In the genomic region with DNA sequence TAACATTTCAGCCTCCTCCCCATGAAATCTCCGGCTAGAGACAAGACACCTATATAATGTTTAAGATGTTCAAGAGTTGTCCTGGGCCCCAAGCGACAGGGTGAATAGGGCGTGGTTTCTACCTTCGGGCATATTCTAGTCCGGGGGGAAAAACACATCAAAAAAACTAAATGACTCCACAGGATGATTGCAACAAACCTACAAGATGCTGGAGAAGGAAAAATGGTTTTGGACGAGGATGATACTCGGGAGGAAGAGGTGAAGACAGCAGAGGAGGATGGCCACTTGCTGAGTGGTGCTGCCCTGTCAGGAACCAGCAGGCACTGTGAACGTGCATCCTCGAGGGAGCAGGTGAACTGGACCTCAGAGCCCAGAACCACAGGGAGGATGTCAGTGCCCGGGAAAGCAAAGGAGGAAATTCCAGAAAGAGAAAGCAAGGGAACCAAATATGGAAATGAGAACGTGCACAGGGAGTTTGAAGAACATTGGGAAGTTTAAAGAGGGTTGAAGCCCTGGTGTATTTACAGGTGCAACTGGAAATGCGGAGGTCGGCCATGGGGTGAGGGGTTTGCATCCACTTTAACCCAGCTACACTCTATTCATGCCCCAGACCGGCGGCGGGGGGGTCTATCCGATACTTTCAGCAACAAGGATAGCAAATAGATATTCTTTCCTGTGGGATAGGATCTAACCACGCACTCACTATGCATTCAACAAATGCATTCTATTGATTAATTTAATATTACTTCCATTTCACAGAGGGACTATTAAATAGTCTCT, we compare ENCODE assay signal across 19 cellular contexts. TPM values are rescaled to one million over a fixed set of nuclear protein-coding genes. Genes with fewer than 3 reads are reported as not detected.
DNase-seq lines count a peak whose midpoint lies in the region; ATAC-seq and TF ChIP-seq lines count a peak whose summit lies in the region.
"Had no signal": no experiment of that assay in that cellular context is flagged by ENCODE, and none has a peak within 500 bp of the region (broad histone marks: within the 10 kb centered on the region; RNA-seq: fewer than 3 reads in every experiment).

No MANE protein-coding gene starts in this region.

- H3K27ac Mint-ChIP-seq in stimulated activated naive B cell treated with anti-CD40 and anti-IgM and Interleukin-4, amounts not matched to agents 10 μg/mL and 1 μg/mL and 100 μg/mL, for 72 hours: no peak overlapping the region
- H3K27ac Mint-ChIP-seq: endodermal cell had no signal

- no peak overlapping the region for H3K4me3 ChIP-seq in left ventricle myocardium inferior
- no peak overlapping the region for H3K4me3 ChIP-seq in right cardiac atrium (ENCODE audit: low read length)
- no peak overlapping the region for H3K4me3 ChIP-seq in gastrocnemius medialis
- H3K4me3 ChIP-seq: heart left ventricle, mucosa of descending colon had no signal

- peaks cover 2 to 4% of the 10 kb centered on the region in 2 donors for H3K4me1 Mint-ChIP-seq in stimulated activated naive B cell treated with anti-CD40 and anti-IgM and Interleukin-4, amounts not matched to agents 10 μg/mL and 1 μg/mL and 100 μg/mL, for 72 hours

- ATAC-seq in right cardiac atrium (no peak), gastrocnemius medialis (no peak)
- no peak for ATAC-seq in stimulated activated naive B cell treated with anti-CD40 and anti-IgM and Interleukin-4, amounts not matched to agents 10 μg/mL and 1 μg/mL and 100 μg/mL, for 72 hours (replicated peaks)
- ATAC-seq: heart left ventricle, left lobe of liver, mucosa of descending colon, SK-N-SH treated with all-trans-retinoic acid at 6 μM for 48 hours had no signal

- DNase-seq in left ventricle myocardium inferior (no peak), right cardiac atrium (no peak), gastrocnemius medialis (no peak), amygdala (lab: John Stamatoyannopoulos, UW) (no peak), HuH-7.5 (ENCODE audit: low spot score) (no peak), iPS-NIHi7 (ENCODE audit: extremely low spot score) (no peak)
- DNase-seq in stimulated activated naive B cell treated with anti-CD40 and anti-IgM and Interleukin-4, amounts not matched to agents 10 μg/mL and 1 μg/mL and 100 μg/mL, for 72 hours: no peak
- DNase-seq: activated CD4-positive, alpha-beta T cell treated with anti-CD3 and anti-CD28 coated beads, Interleukin-2, amount 50 U/mL, for 4 hours; AML-193; DMS79; KG1; mucosa of descending colon; NCI-H1436 treated with DMSO at 0.1 percent for 48 hours; NCI-H524 treated with DMSO at 0.1 percent for 48 hours had no signal

- H3K36me3 ChIP-seq in left ventricle myocardium inferior (no peaks in the 10 kb centered on the region), gastrocnemius medialis (no peaks in the 10 kb centered on the region)

- in situ Hi-C loops in gastrocnemius medialis (cut with MboI; ENCODE audit: low sequenced_read_pairs in 4 of 4): no loop called here

- no peaks in the 10 kb centered on the region for H3K9me3 ChIP-seq in left ventricle myocardium inferior (replicated peaks)
- no peaks in the 10 kb centered on the region for H3K9me3 ChIP-seq in right cardiac atrium (ENCODE audit: control insufficient read depth, low read length)
- no peaks in the 10 kb centered on the region for H3K9me3 ChIP-seq in gastrocnemius medialis
- H3K9me3 ChIP-seq: heart left ventricle, mucosa of descending colon had no signal

- intact Hi-C loops in left ventricle myocardium inferior (cut with micrococcal nuclease): no loop called here
- intact Hi-C loops in right cardiac atrium (cut with DNase I): no loop called here
- intact Hi-C loops in gastrocnemius medialis (cut with DNase I; ENCODE audit: low total_unique reads): no loop called here

- peaks cover 20 to 21% of the 10 kb centered on the region in 2 donors for H3K27me3 Mint-ChIP-seq in stimulated activated naive B cell treated with anti-CD40 and anti-IgM and Interleukin-4, amounts not matched to agents 10 μg/mL and 1 μg/mL and 100 μg/mL, for 72 hours

- no peak overlapping the region for H3K4me3 Mint-ChIP-seq in stimulated activated naive B cell treated with anti-CD40 and anti-IgM and Interleukin-4, amounts not matched to agents 10 μg/mL and 1 μg/mL and 100 μg/mL, for 72 hours
- H3K4me3 Mint-ChIP-seq: endodermal cell had no signal

- H3K27ac ChIP-seq in left ventricle myocardium inferior (replicated peaks) (peak overlapping the region; percentile 57), right cardiac atrium (ENCODE audit: low read length) (no peak overlapping the region), layer of hippocampus (ENCODE audit: low read depth, low read length) (peak overlapping the region; percentile 30), gastrocnemius medialis (peak overlapping the region; percentile 47 to 67 (median 64))

- H3K9me3 Mint-ChIP-seq in stimulated activated naive B cell treated with anti-CD40 and anti-IgM and Interleukin-4, amounts not matched to agents 10 μg/mL and 1 μg/mL and 100 μg/mL, for 72 hours: peaks cover 5 to 9% of the 10 kb centered on the region in 2 donors
- H3K9me3 Mint-ChIP-seq: endodermal cell had no signal

- H3K36me3 Mint-ChIP-seq in stimulated activated naive B cell treated with anti-CD40 and anti-IgM and Interleukin-4, amounts not matched to agents 10 μg/mL and 1 μg/mL and 100 μg/mL, for 72 hours: peaks cover 2 to 5% of the 10 kb centered on the region in 2 donors

- no peak for TF ChIP-seq CTCF in left ventricle myocardium inferior (IDR thresholded peaks at IDR 0.05; ENCODE audit: borderline replicate concordance)
- TF ChIP-seq CTCF in gastrocnemius medialis (IDR thresholded peaks at IDR 0.05 in 4 of 5, conservative IDR thresholded peaks at IDR 0.05 in 1 of 5): no peak

- H3K27me3 ChIP-seq in left ventricle myocardium inferior (ENCODE audit: low read depth) (no peaks in the 10 kb centered on the region), right cardiac atrium (ENCODE audit: control insufficient read depth, insufficient read depth) (no peaks in the 10 kb centered on the region), layer of hippocampus (ENCODE audit: control insufficient read depth, insufficient read depth, low read length) (no peaks in the 10 kb centered on the region), gastrocnemius medialis (peaks cover 0 to 3% (median 3%) of the 10 kb centered on the region in 3 donors)
- H3K27me3 ChIP-seq: heart left ventricle had no signal

- WGBS in right cardiac atrium: 80% methylated on average over 18 of the region's 18 CpGs

- peak in 1 of 2 donors; percentile 6 for TF ChIP-seq POLR2A in gastrocnemius medialis (IDR thresholded peaks at IDR 0.05)

- peaks cover 67% of the 10 kb centered on the region for H3K4me1 ChIP-seq in left ventricle myocardium inferior
- H3K4me1 ChIP-seq in right cardiac atrium (ENCODE audit: control insufficient read depth, insufficient read depth, low read length): peaks cover 6% of the 10 kb centered on the region
- peaks cover 20 to 23% of the 10 kb centered on the region in 2 donors for H3K4me1 ChIP-seq in gastrocnemius medialis

RNA-seq across cellular contexts. Expression of a gene that starts 50.6 kb away (rescaled TPM):
- 120 TPM for total RNA-seq in left ventricle myocardium inferior
- 100 to 1,000 TPM in 3 of 4 donors, 10 to 100 TPM in 1; 91.9 to 267 (median 118) TPM for total RNA-seq in right cardiac atrium
- 69.8 TPM for polyA plus RNA-seq in right cardiac atrium
- 100 to 1,000 TPM in 3 of 4 donors, 10 to 100 TPM in 1; 60.5 to 127 (median 120) TPM for total RNA-seq in gastrocnemius medialis

RNA-seq across cellular contexts. Expression of a gene that starts 50.8 kb away (rescaled TPM):
- total RNA-seq in left ventricle myocardium inferior: 117 TPM
- total RNA-seq in right cardiac atrium: 100 to 1,000 TPM in 3 of 4 donors, 10 to 100 TPM in 1; 84.7 to 268 (median 123) TPM
- 101 TPM for polyA plus RNA-seq in right cardiac atrium
- 10 to 100 TPM; 51.2 to 85.8 (median 70.5) TPM for total RNA-seq in gastrocnemius medialis
